15 cellular contexts compared by ENCODE assay signal in the genomic region with DNA sequence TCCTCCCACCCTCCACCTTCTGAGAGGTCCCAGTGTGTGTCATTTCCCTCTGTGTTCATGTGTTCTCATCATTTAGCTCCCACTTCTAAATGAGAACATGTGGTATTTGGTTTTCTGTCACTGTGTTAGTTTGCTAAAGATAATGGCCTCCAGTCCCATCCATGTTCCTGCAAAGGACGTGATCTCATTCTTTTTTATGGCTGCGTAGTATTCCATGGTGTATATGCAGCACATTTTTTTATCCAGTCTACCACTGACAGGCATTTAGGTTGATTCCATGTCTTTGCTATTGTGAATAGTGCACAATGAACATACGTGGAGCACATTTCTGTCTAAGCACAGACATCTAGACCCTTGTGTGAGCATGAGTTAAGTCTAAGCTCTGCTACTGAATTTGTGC.
"Had no signal": no experiment of that assay in that cellular context is flagged by ENCODE, and none has a peak within 500 bp of the region (broad histone marks: within the 10 kb centered on the region; RNA-seq: fewer than 3 reads in every experiment).

No MANE protein-coding gene starts in this region.

- H3K27ac Mint-ChIP-seq: endodermal cell, neural progenitor cell, WTC11 had no signal

- H3K27me3 Mint-ChIP-seq: stimulated activated naive CD8-positive, alpha-beta T cell treated with anti-CD3 and anti-CD28 coated beads, Interleukin-15, amount 100 ng/mL, for 72 hours had no signal

- H3K4me3 Mint-ChIP-seq: endodermal cell, neural progenitor cell, WTC11 had no signal

- H3K9me3 Mint-ChIP-seq: endodermal cell; stimulated activated naive CD8-positive, alpha-beta T cell treated with anti-CD3 and anti-CD28 coated beads, Interleukin-15, amount 100 ng/mL, for 72 hours had no signal

- DNase-seq: activated CD4-positive, alpha-beta T cell treated with anti-CD3 and anti-CD28 coated beads, Interleukin-2, amount 50 U/mL, for 48 hours; activated gamma-delta T cell treated with Interleukin-2 at 50 U/mL for 16 hours; anterior cingulate cortex; dermis blood vessel endothelial cell; endodermal cell; erythroblast; hippocampal formation; kidney glomerular epithelial cell; ovary; stimulated activated CD4-positive, alpha-beta T cell treated with anti-CD3 and anti-CD28 coated beads, Interleukin-2, amount 100 ng/mL, for 48 hours; stimulated activated naive CD8-positive, alpha-beta T cell treated with anti-CD3 and anti-CD28 coated beads, Interleukin-15, amount 100 ng/mL, for 72 hours; testis; upper lobe of right lung had no signal

- H3K36me3 Mint-ChIP-seq: neural progenitor cell, WTC11 had no signal

- ATAC-seq: stimulated activated naive CD8-positive, alpha-beta T cell treated with anti-CD3 and anti-CD28 coated beads, Interleukin-15, amount 100 ng/mL, for 72 hours; upper lobe of right lung; WTC11 had no signal
